ENCODE assay signal across 2 cellular contexts in genomic region chr15:62600376-62600775, GRCh38.
TF ChIP-seq lines count a peak whose summit lies in the region.

No MANE protein-coding gene starts in this region.

TF ChIP-seq in IMR-90, 13 proteins besides CTCF, POLR2A, EP300 and RAD21:
- TF ChIP-seq MXI1 (IDR thresholded peaks at IDR 0.05; ENCODE audit: borderline replicate concordance, low read depth, low read length), result no peak
- TF ChIP-seq MAFK (IDR thresholded peaks at IDR 0.05; ENCODE audit: low read depth, low read length), result no peak
- TF ChIP-seq SMC3 (IDR thresholded peaks at IDR 0.05; ENCODE audit: low read depth, low read length), result no peak
- no peak for TF ChIP-seq BHLHE40 (IDR thresholded peaks at IDR 0.05; ENCODE audit: low read depth, low read length)
- no peak for TF ChIP-seq MAZ (IDR thresholded peaks at IDR 0.05; ENCODE audit: borderline replicate concordance, low read depth, low read length)
- TF ChIP-seq NFE2L2 (IDR thresholded peaks at IDR 0.05; ENCODE audit: low read depth, low read length), result no peak
- no peak for TF ChIP-seq ELK1 (IDR thresholded peaks at IDR 0.05; ENCODE audit: borderline replicate concordance, low read depth, low read length)
- no peak for TF ChIP-seq RFX5 (IDR thresholded peaks at IDR 0.05; ENCODE audit: low read depth, low read length)
- TF ChIP-seq RCOR1 (IDR thresholded peaks at IDR 0.05; ENCODE audit: insufficient replicate concordance, low read length), result no peak
- TF ChIP-seq CHD1 (IDR thresholded peaks at IDR 0.05; ENCODE audit: low read depth, low read length), result no peak
- TF ChIP-seq CEBPB (IDR thresholded peaks at IDR 0.05; ENCODE audit: low read depth, low read length), result no peak
- TF ChIP-seq, protein P1, sequence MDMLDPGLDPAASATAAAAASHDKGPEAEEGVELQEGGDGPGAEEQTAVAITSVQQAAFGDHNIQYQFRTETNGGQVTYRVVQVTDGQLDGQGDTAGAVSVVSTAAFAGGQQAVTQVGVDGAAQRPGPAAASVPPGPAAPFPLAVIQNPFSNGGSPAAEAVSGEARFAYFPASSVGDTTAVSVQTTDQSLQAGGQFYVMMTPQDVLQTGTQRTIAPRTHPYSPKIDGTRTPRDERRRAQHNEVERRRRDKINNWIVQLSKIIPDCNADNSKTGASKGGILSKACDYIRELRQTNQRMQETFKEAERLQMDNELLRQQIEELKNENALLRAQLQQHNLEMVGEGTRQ (IDR thresholded peaks at IDR 0.05; ENCODE audit: low read depth, low read length), result no peak
- TF ChIP-seq FOS (IDR thresholded peaks at IDR 0.05; ENCODE audit: low read depth, low read length), result no peak

TF ChIP-seq in H1, 55 proteins besides CTCF, POLR2A, EP300 and RAD21:
- TF ChIP-seq CHD2 (IDR thresholded peaks at IDR 0.05; ENCODE audit: low read length) (no peak), MAFK (IDR thresholded peaks at IDR 0.05; ENCODE audit: low read depth, low read length) (no peak), YY1 (IDR thresholded peaks at IDR 0.05; ENCODE audit: low read depth, low read length) (no peak), NANOG (IDR thresholded peaks at IDR 0.05; ENCODE audit: insufficient read depth, low read depth, low read length, poor library complexity, severe bottlenecking) (no peak), ASH2L (IDR thresholded peaks at IDR 0.05; ENCODE audit: low read length) (no peak), JUND (IDR thresholded peaks at IDR 0.05; ENCODE audit: low read length) (no peak), GABPA (IDR thresholded peaks at IDR 0.05; ENCODE audit: borderline replicate concordance, insufficient read depth, low read length) (no peak), ATF3 (IDR thresholded peaks at IDR 0.05; ENCODE audit: insufficient read depth, low read depth, low read length) (no peak), CBX5 (IDR thresholded peaks at IDR 0.05; ENCODE audit: low read depth, low read length) (no peak), MAX (IDR thresholded peaks at IDR 0.05) (no peak), CTBP2 (IDR thresholded peaks at IDR 0.05; ENCODE audit: borderline replicate concordance, insufficient read depth, insufficient read length, low read length) (no peak)
- TF ChIP-seq, protein P2, sequence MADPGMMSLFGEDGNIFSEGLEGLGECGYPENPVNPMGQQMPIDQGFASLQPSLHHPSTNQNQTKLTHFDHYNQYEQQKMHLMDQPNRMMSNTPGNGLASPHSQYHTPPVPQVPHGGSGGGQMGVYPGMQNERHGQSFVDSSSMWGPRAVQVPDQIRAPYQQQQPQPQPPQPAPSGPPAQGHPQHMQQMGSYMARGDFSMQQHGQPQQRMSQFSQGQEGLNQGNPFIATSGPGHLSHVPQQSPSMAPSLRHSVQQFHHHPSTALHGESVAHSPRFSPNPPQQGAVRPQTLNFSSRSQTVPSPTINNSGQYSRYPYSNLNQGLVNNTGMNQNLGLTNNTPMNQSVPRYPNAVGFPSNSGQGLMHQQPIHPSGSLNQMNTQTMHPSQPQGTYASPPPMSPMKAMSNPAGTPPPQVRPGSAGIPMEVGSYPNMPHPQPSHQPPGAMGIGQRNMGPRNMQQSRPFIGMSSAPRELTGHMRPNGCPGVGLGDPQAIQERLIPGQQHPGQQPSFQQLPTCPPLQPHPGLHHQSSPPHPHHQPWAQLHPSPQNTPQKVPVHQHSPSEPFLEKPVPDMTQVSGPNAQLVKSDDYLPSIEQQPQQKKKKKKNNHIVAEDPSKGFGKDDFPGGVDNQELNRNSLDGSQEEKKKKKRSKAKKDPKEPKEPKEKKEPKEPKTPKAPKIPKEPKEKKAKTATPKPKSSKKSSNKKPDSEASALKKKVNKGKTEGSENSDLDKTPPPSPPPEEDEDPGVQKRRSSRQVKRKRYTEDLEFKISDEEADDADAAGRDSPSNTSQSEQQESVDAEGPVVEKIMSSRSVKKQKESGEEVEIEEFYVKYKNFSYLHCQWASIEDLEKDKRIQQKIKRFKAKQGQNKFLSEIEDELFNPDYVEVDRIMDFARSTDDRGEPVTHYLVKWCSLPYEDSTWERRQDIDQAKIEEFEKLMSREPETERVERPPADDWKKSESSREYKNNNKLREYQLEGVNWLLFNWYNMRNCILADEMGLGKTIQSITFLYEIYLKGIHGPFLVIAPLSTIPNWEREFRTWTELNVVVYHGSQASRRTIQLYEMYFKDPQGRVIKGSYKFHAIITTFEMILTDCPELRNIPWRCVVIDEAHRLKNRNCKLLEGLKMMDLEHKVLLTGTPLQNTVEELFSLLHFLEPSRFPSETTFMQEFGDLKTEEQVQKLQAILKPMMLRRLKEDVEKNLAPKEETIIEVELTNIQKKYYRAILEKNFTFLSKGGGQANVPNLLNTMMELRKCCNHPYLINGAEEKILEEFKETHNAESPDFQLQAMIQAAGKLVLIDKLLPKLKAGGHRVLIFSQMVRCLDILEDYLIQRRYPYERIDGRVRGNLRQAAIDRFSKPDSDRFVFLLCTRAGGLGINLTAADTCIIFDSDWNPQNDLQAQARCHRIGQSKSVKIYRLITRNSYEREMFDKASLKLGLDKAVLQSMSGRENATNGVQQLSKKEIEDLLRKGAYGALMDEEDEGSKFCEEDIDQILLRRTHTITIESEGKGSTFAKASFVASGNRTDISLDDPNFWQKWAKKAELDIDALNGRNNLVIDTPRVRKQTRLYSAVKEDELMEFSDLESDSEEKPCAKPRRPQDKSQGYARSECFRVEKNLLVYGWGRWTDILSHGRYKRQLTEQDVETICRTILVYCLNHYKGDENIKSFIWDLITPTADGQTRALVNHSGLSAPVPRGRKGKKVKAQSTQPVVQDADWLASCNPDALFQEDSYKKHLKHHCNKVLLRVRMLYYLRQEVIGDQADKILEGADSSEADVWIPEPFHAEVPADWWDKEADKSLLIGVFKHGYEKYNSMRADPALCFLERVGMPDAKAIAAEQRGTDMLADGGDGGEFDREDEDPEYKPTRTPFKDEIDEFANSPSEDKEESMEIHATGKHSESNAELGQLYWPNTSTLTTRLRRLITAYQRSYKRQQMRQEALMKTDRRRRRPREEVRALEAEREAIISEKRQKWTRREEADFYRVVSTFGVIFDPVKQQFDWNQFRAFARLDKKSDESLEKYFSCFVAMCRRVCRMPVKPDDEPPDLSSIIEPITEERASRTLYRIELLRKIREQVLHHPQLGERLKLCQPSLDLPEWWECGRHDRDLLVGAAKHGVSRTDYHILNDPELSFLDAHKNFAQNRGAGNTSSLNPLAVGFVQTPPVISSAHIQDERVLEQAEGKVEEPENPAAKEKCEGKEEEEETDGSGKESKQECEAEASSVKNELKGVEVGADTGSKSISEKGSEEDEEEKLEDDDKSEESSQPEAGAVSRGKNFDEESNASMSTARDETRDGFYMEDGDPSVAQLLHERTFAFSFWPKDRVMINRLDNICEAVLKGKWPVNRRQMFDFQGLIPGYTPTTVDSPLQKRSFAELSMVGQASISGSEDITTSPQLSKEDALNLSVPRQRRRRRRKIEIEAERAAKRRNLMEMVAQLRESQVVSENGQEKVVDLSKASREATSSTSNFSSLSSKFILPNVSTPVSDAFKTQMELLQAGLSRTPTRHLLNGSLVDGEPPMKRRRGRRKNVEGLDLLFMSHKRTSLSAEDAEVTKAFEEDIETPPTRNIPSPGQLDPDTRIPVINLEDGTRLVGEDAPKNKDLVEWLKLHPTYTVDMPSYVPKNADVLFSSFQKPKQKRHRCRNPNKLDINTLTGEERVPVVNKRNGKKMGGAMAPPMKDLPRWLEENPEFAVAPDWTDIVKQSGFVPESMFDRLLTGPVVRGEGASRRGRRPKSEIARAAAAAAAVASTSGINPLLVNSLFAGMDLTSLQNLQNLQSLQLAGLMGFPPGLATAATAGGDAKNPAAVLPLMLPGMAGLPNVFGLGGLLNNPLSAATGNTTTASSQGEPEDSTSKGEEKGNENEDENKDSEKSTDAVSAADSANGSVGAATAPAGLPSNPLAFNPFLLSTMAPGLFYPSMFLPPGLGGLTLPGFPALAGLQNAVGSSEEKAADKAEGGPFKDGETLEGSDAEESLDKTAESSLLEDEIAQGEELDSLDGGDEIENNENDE (IDR thresholded peaks at IDR 0.05; ENCODE audit: insufficient replicate concordance, low read length), result no peak
TF ChIP-seq in H1: peak in this region for 0.
